ENCODE assay signal across 8 cellular contexts in the genomic region with DNA sequence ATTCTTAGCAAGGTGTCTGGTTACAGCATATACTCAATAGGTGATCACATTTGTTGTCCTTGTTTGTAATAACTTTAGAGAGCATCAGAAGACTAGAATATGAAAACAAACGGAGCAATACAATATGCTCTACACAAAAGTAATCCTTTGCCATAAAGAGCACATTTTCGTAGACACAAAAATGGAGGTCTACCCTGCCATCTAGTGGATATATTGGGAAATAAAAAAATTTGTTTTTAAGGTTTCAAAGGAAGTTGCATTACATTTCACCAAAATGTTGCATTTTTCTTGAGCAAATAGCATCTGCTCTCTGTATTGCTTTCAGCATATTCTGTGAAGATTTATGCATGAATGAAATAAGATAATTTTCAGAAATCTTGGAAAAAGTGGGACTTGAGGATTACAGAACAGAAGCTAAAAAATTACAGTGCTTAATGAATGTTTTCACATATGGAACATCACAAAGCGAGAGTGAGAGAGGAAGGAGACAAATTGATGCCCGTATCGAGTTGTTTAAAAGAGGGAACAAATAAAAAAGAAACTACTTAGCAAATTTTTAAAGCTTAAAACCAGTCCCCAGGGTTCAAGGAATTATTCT.
A peak's percentile ranks its signal among the peaks of the same experiment; 100 is the strongest.
DNase-seq lines count a peak whose midpoint lies in the region; ATAC-seq, FAIRE-seq and TF ChIP-seq lines count a peak whose summit lies in the region.

No MANE protein-coding gene starts in this region.

- CTCF ChIA-PET in AG04450 (lab: Charles Lee) = interaction anchor here (0.6 to 2.6 kb wide), 13 partner anchors 9 to 1220 kb away, joined by 3 to 22 read pairs (median 5); no protein-coding TSS in a partner anchor

- FAIRE-seq in kidney (lab: Jason Lieb, UNC) = peak; percentile 57

- no peaks in the 10 kb centered on the region for H3K4me1 ChIP-seq in ascending aorta
- no peaks in the 10 kb centered on the region for H3K4me1 ChIP-seq in kidney (ENCODE audit: control insufficient read depth in 1 of 2, insufficient read depth in 1 of 2, low read depth in 1 of 2, low read length in 2 of 2)

- no peak overlapping the region for H3K9ac ChIP-seq in kidney (ENCODE audit: low read length in 2 of 2)

- H3K4me3 ChIP-seq in AG04450 (ENCODE audit: low read depth, low read length) (no peak overlapping the region), ascending aorta (no peak overlapping the region), kidney (ENCODE audit: low read length in 2 of 2) (no peak overlapping the region)

- peaks cover 3% of the 10 kb centered on the region for H3K27me3 ChIP-seq in AG04450 (ENCODE audit: control insufficient read depth, insufficient read depth, low read length)
- H3K27me3 ChIP-seq in ascending aorta = no peaks in the 10 kb centered on the region

- no peak overlapping the region for H3K27ac ChIP-seq in AG04450 (ENCODE audit: low read depth, low read length)
- no peak overlapping the region for H3K27ac ChIP-seq in ascending aorta
- H3K27ac ChIP-seq in kidney (ENCODE audit: low read depth in 2 of 2, low read length in 2 of 2) = no peak overlapping the region

- POLR2A ChIA-PET in AG04450 (lab: Yijun Ruan, JAX) = no interaction called here

- intact Hi-C loops in ascending aorta (cut with DNase I) (loop anchor here (5.0 kb wide), 1 partner anchor 1220 kb away; no protein-coding TSS in a partner anchor), kidney (cut with DNase I) (no loop called here), left colon (cut with DNase I, micrococcal nuclease) (no loop called here)

- H3K9me3 ChIP-seq in AG04450 (ENCODE audit: control insufficient read depth, insufficient read depth, low read length) (no peaks in the 10 kb centered on the region), ascending aorta (no peaks in the 10 kb centered on the region), kidney (ENCODE audit: control insufficient read depth in 1 of 2, low read length in 2 of 2) (no peaks in the 10 kb centered on the region)

- H3K36me3 ChIP-seq in ascending aorta = no peaks in the 10 kb centered on the region
- H3K36me3 ChIP-seq in kidney (ENCODE audit: control insufficient read depth in 1 of 2, insufficient read depth in 2 of 2, low read length in 2 of 2) = no peaks in the 10 kb centered on the region

- DNase-seq in AG04450 (ENCODE audit: low read depth, low spot score) (no peak), Kasumi-1 (lab: John Stamatoyannopoulos, UW) (peak; percentile 52 to 70), ascending aorta (ENCODE audit: low spot score in 2 of 2) (no peak), kidney (no peak), left colon (no peak)
- no peak for DNase-seq in activated CD4-positive, CD25-positive, alpha-beta regulatory T cell treated with anti-CD3 and anti-CD28 coated beads, Interleukin-2, amount 50 U/mL, for 72 hours

- no peak for ATAC-seq in GM19455 (IDR thresholded peaks at IDR 0.05; ENCODE audit: unreplicated experiment)
- ATAC-seq in left colon = no peak

- TF ChIP-seq CTCF in AG04450 (IDR thresholded peaks at IDR 0.05; ENCODE audit: low read depth, low read length) = peak; percentile 54
- TF ChIP-seq CTCF in GM12873 (IDR thresholded peaks at IDR 0.05; ENCODE audit: insufficient read depth, low read depth, low read length, missing control alignments) = peak; percentile 56
- peak; percentile 37 to 59 (median 55) for TF ChIP-seq CTCF in ascending aorta (IDR thresholded peaks at IDR 0.05)
- peak; percentile 51 for TF ChIP-seq CTCF in kidney (IDR thresholded peaks at IDR 0.05; ENCODE audit: borderline replicate concordance, extremely low read depth, insufficient read depth)

Comparison
In these comparisons a context has a peak if more than half of its experiments do, and no peak if none do; other contexts are left out.
1. DNase-seq: peak in Kasumi-1 (2 of 2); none in AG04450 (single experiment), ascending aorta (0 of 2), kidney (single experiment), activated CD4-positive, CD25-positive, alpha-beta regulatory T cell treated with anti-CD3 and anti-CD28 coated beads, Interleukin-2, amount 50 U/mL, for 72 hours (single experiment) and left colon (0 of 2).
2. Peak in every context shown above with its lines, with median percentiles within 50 percentile points of each other: CTCF ChIP-seq.